In the genomic region with DNA sequence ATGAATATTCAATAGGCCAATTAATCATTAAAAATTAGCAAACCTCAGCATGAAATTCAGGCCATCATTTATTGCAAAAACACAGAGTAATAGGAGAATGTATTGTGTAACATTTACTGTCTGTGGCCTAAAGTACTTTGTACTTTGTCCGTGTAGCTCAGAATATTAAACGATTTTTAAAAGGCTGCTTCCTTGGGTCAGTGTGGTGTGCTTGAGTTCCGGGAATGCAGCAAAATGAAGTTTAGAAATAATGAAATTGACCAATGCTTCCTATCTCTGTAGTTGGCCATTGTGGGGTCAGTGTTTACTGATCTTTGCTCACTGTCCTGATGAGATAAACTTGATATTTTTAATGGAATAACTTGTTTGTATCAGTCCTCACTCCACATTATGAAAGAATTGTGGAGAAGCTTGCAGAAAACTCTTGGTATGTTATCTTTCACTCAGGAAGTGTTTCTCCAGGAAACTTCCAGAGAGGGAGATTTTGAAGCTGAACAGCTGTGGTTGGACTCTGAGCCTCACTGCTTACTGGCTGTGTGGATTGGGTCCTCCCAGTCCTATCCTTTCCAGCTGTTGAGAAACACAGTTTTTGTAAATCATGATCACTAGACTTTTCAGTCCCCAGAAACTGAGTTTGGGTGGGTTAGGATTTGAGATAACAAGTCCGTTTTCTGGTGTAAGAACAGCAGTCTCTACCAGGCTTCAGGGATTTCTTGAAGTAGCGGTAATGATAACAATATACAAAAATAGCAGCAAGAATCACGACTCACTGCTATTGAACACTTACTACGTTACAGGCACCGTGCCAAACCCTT, we compare ENCODE assay signal across 11 cellular contexts. TPM values are rescaled to one million over a fixed set of nuclear protein-coding genes. Genes with fewer than 3 reads are reported as not detected.
DNase-seq lines count a peak whose midpoint lies in the region; ATAC-seq, FAIRE-seq and TF ChIP-seq lines count a peak whose summit lies in the region.
"Had no signal": no experiment of that assay in that cellular context is flagged by ENCODE, and none has a peak within 500 bp of the region (broad histone marks: within the 10 kb centered on the region; RNA-seq: fewer than 3 reads in every experiment).

No MANE protein-coding gene starts in this region.

- under 1% methylated on average over 8 of the region's 8 CpGs for WGBS in K562 (ENCODE audit: insufficient coverage, low coverage, missing lambda C conversion rate)
- 30% methylated on average over 8 of the region's 8 CpGs for WGBS in smooth muscle cell (ENCODE audit: low lambda C conversion rate)

- H3K4me2 ChIP-seq in K562 (ENCODE audit: insufficient read depth, low read length) (no peak overlapping the region), smooth muscle cell (peak overlapping the region; percentile 70)

- POLR2A ChIA-PET in K562 (lab: Yijun Ruan, JAX), result no interaction called here

- no peaks in the 10 kb centered on the region for H3K9me1 ChIP-seq in K562 (ENCODE audit: control insufficient read depth, insufficient read depth, low read length)

- H3K9ac ChIP-seq in K562 (ENCODE audit: insufficient read depth in 1 of 2, low read depth in 2 of 2, low read length in 2 of 2) (no peak overlapping the region), kidney (ENCODE audit: low read length in 2 of 2) (peak overlapping the region in 1 of 2 donors; percentile 4), smooth muscle cell (ENCODE audit: low read depth) (no peak overlapping the region)

- ATAC-seq in GM21786 (IDR thresholded peaks at IDR 0.05; ENCODE audit: unreplicated experiment) (peak; percentile 20), K562 (no peak)

- TF ChIP-seq EP300 in K562 (IDR thresholded peaks at IDR 0.05; ENCODE audit: low read length), result no peak

- DNase-seq in K562 (ENCODE audit: extremely low read depth in 1 of 4, low spot score in 3 of 4), result peak in 1 of 4 experiments; percentile 18
- DNase-seq in kidney, result no peak
- no peak for DNase-seq in smooth muscle cell (lab: John Stamatoyannopoulos, UW; ENCODE audit: unreplicated experiment)
- no peak for DNase-seq in activated CD4-positive, CD25-positive, alpha-beta regulatory T cell treated with anti-CD3 and anti-CD28 coated beads, Interleukin-2, amount 50 U/mL, for 72 hours
- no peak for DNase-seq in NCI-H82 treated with DMSO at 0.1 percent for 48 hours (lab: John Stamatoyannopoulos, UW; ENCODE audit: unreplicated experiment)
- no peak for DNase-seq in NCI-H187 (lab: John Stamatoyannopoulos, UW)
- DNase-seq in activated effector memory CD4-positive, alpha-beta T cell treated with anti-CD3 and anti-CD28 coated beads, Interleukin-2, amount 50 U/mL, for 16 hours, result no peak
- DNase-seq: NCI-H1092, NCI-H526 had no signal

- H2AFZ ChIP-seq in K562 (ENCODE audit: low read depth, low read length), result no peak overlapping the region
- peak overlapping the region; percentile 17 for H2AFZ ChIP-seq in smooth muscle cell (ENCODE audit: low read depth)

- no peaks in the 10 kb centered on the region for H3K9me3 ChIP-seq in K562 (replicated peaks; ENCODE audit: control insufficient read depth, insufficient read depth, low read depth, low read length)
- no peaks in the 10 kb centered on the region for H3K9me3 ChIP-seq in kidney (ENCODE audit: control insufficient read depth in 1 of 2, low read length in 2 of 2)
- no peaks in the 10 kb centered on the region for H3K9me3 ChIP-seq in smooth muscle cell (replicated peaks; ENCODE audit: low read depth)

- CTCF ChIA-PET in K562 (lab: Yijun Ruan, JAX; ENCODE audit: low intra/inter-chr PET ratio), result no interaction called here

- no peaks in the 10 kb centered on the region for H3K36me3 ChIP-seq in K562 (ENCODE audit: control insufficient read depth, insufficient read depth, low read length)
- peaks cover 24 to 70% of the 10 kb centered on the region in 2 donors for H3K36me3 ChIP-seq in kidney (ENCODE audit: control insufficient read depth in 1 of 2, insufficient read depth in 2 of 2, low read length in 2 of 2)
- H3K36me3 ChIP-seq in smooth muscle cell (ENCODE audit: low read depth), result no peaks in the 10 kb centered on the region

- TF ChIP-seq CTCF in K562 (IDR thresholded peaks at IDR 0.05 in 2 of 3, conservative IDR thresholded peaks at IDR 0.05 in 1 of 3; ENCODE audit: insufficient read depth in 2 of 3, low read depth in 1 of 3, low read length in 3 of 3), result no peak
- no peak for TF ChIP-seq CTCF in kidney (IDR thresholded peaks at IDR 0.05; ENCODE audit: borderline replicate concordance, extremely low read depth, insufficient read depth)
- TF ChIP-seq CTCF in smooth muscle cell (IDR thresholded peaks at IDR 0.05; ENCODE audit: borderline replicate concordance, insufficient read depth, poor library complexity, severe bottlenecking), result no peak

- H3K79me2 ChIP-seq in K562 (ENCODE audit: control insufficient read depth, insufficient read depth, low read length), result no peaks in the 10 kb centered on the region
- H3K79me2 ChIP-seq in smooth muscle cell (ENCODE audit: low read depth), result no peaks in the 10 kb centered on the region

- H3K4me3 ChIP-seq in K562 (no peak overlapping the region), kidney (ENCODE audit: low read length in 2 of 2) (no peak overlapping the region), smooth muscle cell (peak overlapping the region; percentile 3)

- intact Hi-C loops in K562 (cut with micrococcal nuclease), result no loop called here
- intact Hi-C loops in kidney (cut with DNase I), result no loop called here

- H3K27ac ChIP-seq in K562 (ENCODE audit: extremely low read depth, low read depth, low read length) (no peak overlapping the region), kidney (ENCODE audit: low read depth in 2 of 2, low read length in 2 of 2) (peak overlapping the region; percentile 63 to 66), smooth muscle cell (ENCODE audit: low read depth) (peak overlapping the region; percentile 42)

- no TSS peak for BruUV-seq in K562 (replicated peaks; lab: Mats Ljungman, UMichigan)

- peaks cover 2 to 32% of the 10 kb centered on the region in 2 experiments; a peak in 3 of 5 replicates for H3K27me3 ChIP-seq in K562 (ENCODE audit: control insufficient read depth in 2 of 2, insufficient read depth in 2 of 2, low read length in 2 of 2)
- no peaks in the 10 kb centered on the region for H3K27me3 ChIP-seq in smooth muscle cell (ENCODE audit: low read depth)

- peaks cover 9% of the 10 kb centered on the region for H3F3A ChIP-seq in smooth muscle cell (ENCODE audit: low read depth)

- no peaks in the 10 kb centered on the region for H4K20me1 ChIP-seq in K562 (replicated peaks; ENCODE audit: control insufficient read depth, insufficient read depth, low read length)
- H4K20me1 ChIP-seq in smooth muscle cell (ENCODE audit: low read depth), result no peaks in the 10 kb centered on the region

- in situ Hi-C loops in K562 (cut with MboI), result no loop called here

- TF ChIP-seq RAD21 in K562 (CRISPR knock-in tag; conservative IDR thresholded peaks at IDR 0.05 in 1 of 2, IDR thresholded peaks at IDR 0.05 in 1 of 2), result no peak

- no peak for TF ChIP-seq POLR2A in K562 (conservative IDR thresholded peaks at IDR 0.05)

- FAIRE-seq in K562 (lab: Jason Lieb, UNC) (no peak), kidney (lab: Jason Lieb, UNC) (no peak)
- FAIRE-seq: D721Med had no signal

- H3K4me1 ChIP-seq in K562 (replicated peaks in 1 of 2; ENCODE audit: control insufficient read depth in 2 of 2, insufficient read depth in 2 of 2, low read length in 2 of 2) (peaks cover 3 to 12% of the 10 kb centered on the region in 2 experiments; a peak in 3 of 5 replicates), kidney (ENCODE audit: control insufficient read depth in 1 of 2, insufficient read depth in 1 of 2, low read depth in 1 of 2, low read length in 2 of 2) (peaks cover 2 to 17% of the 10 kb centered on the region in 2 donors), smooth muscle cell (ENCODE audit: low read depth) (peaks cover 6% of the 10 kb centered on the region)

RNA-seq across cellular contexts. Expression of gene MTARC1, which starts 19.2 kb away (rescaled TPM):
- total RNA-seq in K562 (2011; cell fraction: chromatin; rRNA removed; ENCODE audit: low replicate concordance), result not detected in 2 replicates
- total RNA-seq in K562 (2011; cell fraction: nucleolus; rRNA removed), result 0.17 TPM in 1 of 2 replicates, not detected in the other
- total RNA-seq in K562 (2011; cell fraction: nucleoplasm; rRNA removed), result 0.08 TPM in 1 of 2 replicates, not detected in the other
- total RNA-seq in K562 (2014; rRNA removed) (not detected in 2 replicates), K562 (2014; rRNA removed; fragmentation: Illumina TruSeq; extraction: Trizol) (not detected in 2 replicates), K562 (2015; rRNA removed; fragmentation: Illumina TruSeq; extraction: Trizol) (not detected in 2 replicates), K562 (2021) (0.11 TPM in 1 of 2 replicates, not detected in the other), kidney (11.0 TPM), smooth muscle cell (0.18 and 2.3 TPM in 2 replicates)
- polyA plus RNA-seq in K562 (2011; rRNA removed) (0.14 TPM in 1 of 2 replicates, not detected in the other), K562 (2014; fragmentation: Illumina TruSeq; extraction: Trizol) (not detected in 2 replicates), K562 (2014; fragmentation: Nextera tagmentation; extraction: Ambion mirVana) (under 1 TPM in 1 of 2 experiments, not detected in 1; 0.07 TPM), K562 (2014; rRNA removed) (not detected in 2 replicates), kidney (ENCODE audit: insufficient read depth, low read depth, low replicate concordance) (6.8 TPM), smooth muscle cell (0.28 and 0.83 TPM in 2 replicates)
- polyA plus RNA-seq in K562 (2011; cell fraction: cytosol; rRNA removed), result 0.03 and 0.10 TPM in 2 replicates
- polyA plus RNA-seq in K562 (2011; cell fraction: nucleus; rRNA removed), result 0.06 TPM in 1 of 2 replicates, not detected in the other
- 0.08 TPM in 1 of 2 replicates, not detected in the other for polyA plus RNA-seq in K562 (2012)
- polyA minus RNA-seq in K562 (2011; rRNA and poly(A)+ RNA removed), result 0.56 TPM in 1 of 2 replicates, not detected in the other
- 0.29 and 1.8 TPM in 2 replicates for polyA minus RNA-seq in K562 (2011; cell fraction: cytosol; rRNA and poly(A)+ RNA removed)
- polyA minus RNA-seq in K562 (2011; cell fraction: nucleus; rRNA and poly(A)+ RNA removed), result 0.13 TPM in 1 of 2 replicates, not detected in the other

RNA-seq across cellular contexts. Expression of gene MTARC2, which starts 19.4 kb away (rescaled TPM):
- total RNA-seq in K562 (2011; cell fraction: chromatin; rRNA removed; ENCODE audit: low replicate concordance), result not detected in 2 replicates
- not detected in 2 replicates for total RNA-seq in K562 (2011; cell fraction: nucleolus; rRNA removed)
- not detected in 2 replicates for total RNA-seq in K562 (2011; cell fraction: nucleoplasm; rRNA removed)
- total RNA-seq in K562 (2014; rRNA removed) (not detected in 2 replicates), K562 (2014; rRNA removed; fragmentation: Illumina TruSeq; extraction: Trizol) (not detected in 2 replicates), K562 (2015; rRNA removed; fragmentation: Illumina TruSeq; extraction: Trizol) (not detected in 2 replicates), K562 (2021) (0.11 and 0.35 TPM in 2 replicates), kidney (28.6 TPM), smooth muscle cell (7.6 and 13.0 TPM in 2 replicates)
- polyA plus RNA-seq in K562 (2011; rRNA removed) (not detected in 2 replicates), K562 (2014; fragmentation: Illumina TruSeq; extraction: Trizol) (not detected in 2 replicates), K562 (2014; fragmentation: Nextera tagmentation; extraction: Ambion mirVana) (under 1 TPM in 1 of 2 experiments, not detected in 1; 0.03 TPM), K562 (2014; rRNA removed) (not detected in 2 replicates), kidney (ENCODE audit: insufficient read depth, low read depth, low replicate concordance) (95.2 TPM), smooth muscle cell (4.7 and 6.1 TPM in 2 replicates)
- polyA plus RNA-seq in K562 (2011; cell fraction: cytosol; rRNA removed), result not detected in 2 replicates
- not detected in 2 replicates for polyA plus RNA-seq in K562 (2011; cell fraction: nucleus; rRNA removed)
- polyA plus RNA-seq in K562 (2012), result 0.11 TPM in 1 of 2 replicates, not detected in the other
- not detected in 2 replicates for polyA minus RNA-seq in K562 (2011; rRNA and poly(A)+ RNA removed)
- polyA minus RNA-seq in K562 (2011; cell fraction: cytosol; rRNA and poly(A)+ RNA removed), result not detected in 2 replicates
- polyA minus RNA-seq in K562 (2011; cell fraction: nucleus; rRNA and poly(A)+ RNA removed), result not detected in 2 replicates
